ENCODE assay signal across 8 cellular contexts in the genomic region with DNA sequence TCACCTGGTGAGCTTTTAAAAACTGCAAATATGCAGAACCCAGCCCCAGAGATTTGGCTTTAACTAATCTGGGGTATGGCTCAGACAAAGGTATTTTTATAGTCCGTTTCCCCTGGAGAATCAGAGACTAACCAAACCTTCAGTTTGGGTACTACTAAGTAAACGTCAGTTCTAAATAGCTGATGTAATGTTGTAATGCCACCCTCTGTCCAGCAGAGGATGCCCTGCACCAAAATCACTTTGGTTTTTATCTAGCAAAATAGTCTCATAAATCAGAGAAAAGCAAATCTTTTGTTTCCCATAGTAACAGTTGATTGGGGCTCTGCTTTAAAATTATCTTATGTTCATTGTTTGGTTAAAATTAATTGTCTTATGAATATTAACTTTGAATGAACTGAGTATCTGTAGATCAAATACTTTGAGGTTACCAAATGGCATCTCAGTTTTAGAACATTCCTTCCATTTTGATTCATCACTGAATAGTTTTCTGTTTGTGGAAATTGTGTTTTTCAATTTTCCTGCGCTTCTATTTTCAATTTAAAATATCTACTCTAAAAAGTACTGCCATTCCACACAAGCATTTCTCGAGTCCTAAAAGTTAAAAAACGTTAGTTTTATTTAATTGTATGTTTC.
DNase-seq lines count a peak whose midpoint lies in the region; ATAC-seq and TF ChIP-seq lines count a peak whose summit lies in the region.

No MANE protein-coding gene starts in this region.

- WGBS in suprapubic skin, result 45% methylated on average over 5 of the region's 5 CpGs

- DNase-seq in AG08396 (ENCODE audit: low spot score), result peak; percentile 25
- DNase-seq in GM10248 (ENCODE audit: extremely low spot score), result peak; percentile 18
- DNase-seq in NCI-H187 treated with DMSO at 0.1 percent for 48 hours (lab: John Stamatoyannopoulos, UW), result peak; percentile 19
- peak; percentile 36 for DNase-seq in amniotic epithelial cell (ENCODE audit: low read depth)
- DNase-seq in suprapubic skin (ENCODE audit: low spot score in 2 of 2), result no peak

- H3K27ac ChIP-seq in iPS-18a (ENCODE audit: low read length) (peak overlapping the region; percentile 2), suprapubic skin (no peak overlapping the region)

- no peak for TF ChIP-seq POLR2A in suprapubic skin (IDR thresholded peaks at IDR 0.05)

- CTCF ChIA-PET in GM10248 (lab: Yijun Ruan, JAX), result interaction anchor here (0.8 to 3.2 kb wide), 12 partner anchors 10 to 618 kb away, joined by 3 to 15 read pairs (median 4); no protein-coding TSS in a partner anchor

- H3K4me3 ChIP-seq in iPS-18a (ENCODE audit: low read length) (no peak overlapping the region), suprapubic skin (no peak overlapping the region)

- no peak for TF ChIP-seq EP300 in suprapubic skin (IDR thresholded peaks at IDR 0.05)

- ATAC-seq in HG02678 (IDR thresholded peaks at IDR 0.05; ENCODE audit: unreplicated experiment), result peak; percentile 83
- ATAC-seq in HG03097 (IDR thresholded peaks at IDR 0.05; ENCODE audit: low FRiP score, unreplicated experiment), result no peak

- TF ChIP-seq CTCF in GM10248 (IDR thresholded peaks at IDR 0.05; ENCODE audit: control extremely low read depth, extremely low read depth, low read depth, missing control alignments) (peak; percentile 79), suprapubic skin (IDR thresholded peaks at IDR 0.05) (peak; percentile 73 to 93)

- H3K9ac ChIP-seq in iPS-18a (ENCODE audit: low read length), result no peak overlapping the region

- POLR2A ChIA-PET in GM10248 (lab: Yijun Ruan, JAX), result no interaction called here

- H3K36me3 ChIP-seq in iPS-18a (ENCODE audit: control insufficient read depth, low read depth, low read length), result no peaks in the 10 kb centered on the region
- no peaks in the 10 kb centered on the region for H3K36me3 ChIP-seq in suprapubic skin

- H3K9me3 ChIP-seq in iPS-18a (ENCODE audit: control insufficient read depth, low read depth, low read length) (no peaks in the 10 kb centered on the region), suprapubic skin (no peaks in the 10 kb centered on the region)

- H3K27me3 ChIP-seq in iPS-18a (ENCODE audit: control insufficient read depth, insufficient read depth, low read length) (no peaks in the 10 kb centered on the region), suprapubic skin (no peaks in the 10 kb centered on the region)

- no peaks in the 10 kb centered on the region for H3K4me1 ChIP-seq in iPS-18a (ENCODE audit: control insufficient read depth, low read depth, low read length)
- no peaks in the 10 kb centered on the region for H3K4me1 ChIP-seq in suprapubic skin

Comparison
In these comparisons a context has a peak if more than half of its experiments do, and no peak if none do; other contexts are left out.
1. DNase-seq: peak in AG08396 (single experiment), GM10248 (single experiment), NCI-H187 treated with DMSO at 0.1 percent for 48 hours (single experiment) and amniotic epithelial cell (single experiment); none in suprapubic skin (0 of 2).